ENCODE assay signal across 8 cellular contexts in genomic region chr12:26097046-26097878, GRCh38. TPM values are rescaled to one million over a fixed set of nuclear protein-coding genes. Genes with fewer than 3 reads are reported as not detected.
DNase-seq lines count a peak whose midpoint lies in the region; ATAC-seq and TF ChIP-seq lines count a peak whose summit lies in the region.

No MANE protein-coding gene starts in this region.

- in situ Hi-C loops in G401 (cut with HindIII; ENCODE audit: low sequenced_read_pairs) (no loop called here), astrocyte of the spinal cord (cut with HindIII; ENCODE audit: low sequenced_read_pairs) (no loop called here)

- DNase-seq in G401 (ENCODE audit: low spot score): peak; percentile 89
- DNase-seq in NCI-H1930 (lab: John Stamatoyannopoulos, UW): peak; percentile 34 to 55
- DNase-seq in T1000 (lab: John Stamatoyannopoulos, UW): peak; percentile 68
- peak; percentile 82 for DNase-seq in astrocyte of the spinal cord (ENCODE audit: low read depth, low spot score)
- peak in 43 of 51 donors; percentile 3 to 89 (median 56) for DNase-seq in hypothalamus (lab: John Stamatoyannopoulos, UW)
- DNase-seq in stimulated activated CD4-positive, alpha-beta T cell treated with anti-CD3 and anti-CD28 coated beads, Interleukin-12 subunit alpha, Interleukin-12 subunit beta, amount 100 ng/mL, for 24 hours (ENCODE audit: low read depth in 2 of 2): peak; percentile 11 to 34

- ATAC-seq in HG02610 (IDR thresholded peaks at IDR 0.05; ENCODE audit: unreplicated experiment) (peak; percentile 90), HG03521 (IDR thresholded peaks at IDR 0.05; ENCODE audit: unreplicated experiment) (no peak)

- H3K4me3 ChIP-seq in astrocyte of the spinal cord (ENCODE audit: low read depth, low read length): no peak overlapping the region

- peak; percentile 94 for TF ChIP-seq CTCF in astrocyte of the spinal cord (IDR thresholded peaks at IDR 0.05; ENCODE audit: low read depth, low read length)

RNA-seq across cellular contexts. Expression of gene BHLHE41, which starts 27.6 kb away (rescaled TPM):
- total RNA-seq in G401 (2014; rRNA removed; shearing (Covaris generic)): 1.4 and 2.8 TPM in 2 replicates

Comparison
In these comparisons a context has a peak if more than half of its experiments do, and no peak if none do; other contexts are left out.
1. DNase-seq: peak in every context shown above with its lines; median percentile 89 in G401; 82 in astrocyte of the spinal cord; 68 in T1000; 56 in hypothalamus; 44 in NCI-H1930; 22 in stimulated activated CD4-positive, alpha-beta T cell treated with anti-CD3 and anti-CD28 coated beads, Interleukin-12 subunit alpha, Interleukin-12 subunit beta, amount 100 ng/mL, for 24 hours.